In genomic region chr18:11995445-11996189, GRCh38 we compare ENCODE assay signal across 8 cellular contexts. TPM values are rescaled to one million over a fixed set of nuclear protein-coding genes. Genes with fewer than 3 reads are reported as not detected.
A peak's percentile ranks its signal among the peaks of the same experiment; 100 is the strongest.
DNase-seq lines count a peak whose midpoint lies in the region; ATAC-seq and TF ChIP-seq lines count a peak whose summit lies in the region.

No MANE protein-coding gene starts in this region.

- no peaks in the 10 kb centered on the region for H3K36me3 Mint-ChIP-seq in activated naive CD4-positive, alpha-beta T cell treated with anti-CD3 and anti-CD28 coated beads, Interleukin-2, amount 50 U/mL, for 72 hours

- ATAC-seq in activated naive CD4-positive, alpha-beta T cell treated with anti-CD3 and anti-CD28 coated beads, Interleukin-2, amount 50 U/mL, for 72 hours, result peak; percentile 83 to 87
- ATAC-seq in Right ventricle myocardium inferior (peak; percentile 85), HG03097 (IDR thresholded peaks at IDR 0.05; ENCODE audit: low FRiP score, unreplicated experiment) (no peak)

- in situ Hi-C loops in Caki2 (cut with HindIII; ENCODE audit: low pct_unique_long_range_greater_than_20kb, low sequenced_read_pairs), result no loop called here

- H3K27ac Mint-ChIP-seq in activated naive CD4-positive, alpha-beta T cell treated with anti-CD3 and anti-CD28 coated beads, Interleukin-2, amount 50 U/mL, for 72 hours, result peak overlapping the region; percentile 17 to 24

- DNase-seq in Caki2 (ENCODE audit: low read depth) (peak; percentile 85), GM20000 (ENCODE audit: low spot score) (peak; percentile 84), HuH-7.5 (ENCODE audit: low spot score) (peak; percentile 88), SIG-M5 treated with dmso at 0.1 percent for 504 hours (lab: John Stamatoyannopoulos, UW; ENCODE audit: unreplicated experiment) (peak; percentile 73), Right ventricle myocardium inferior (ENCODE audit: missing footprints) (peak; percentile 88), pons (ENCODE audit: low spot score) (peak; percentile 58)
- DNase-seq in activated naive CD4-positive, alpha-beta T cell treated with anti-CD3 and anti-CD28 coated beads, Interleukin-2, amount 50 U/mL, for 72 hours (ENCODE audit: low spot score in 2 of 2), result peak in 1 of 2 donors; percentile 48

- H3K9me3 Mint-ChIP-seq in activated naive CD4-positive, alpha-beta T cell treated with anti-CD3 and anti-CD28 coated beads, Interleukin-2, amount 50 U/mL, for 72 hours, result no peaks in the 10 kb centered on the region

- TF ChIP-seq CTCF in GM20000 (IDR thresholded peaks at IDR 0.05; ENCODE audit: extremely low read depth, missing control alignments), result peak; percentile 86

- intact Hi-C loops in Right ventricle myocardium inferior (cut with DNase I), result loop anchor here (1.0 to 5.0 kb wide), 2 partner anchors 57 to 263 kb away; no protein-coding TSS in a partner anchor

RNA-seq across cellular contexts. Expression of gene IMPA2, which starts 14.3 kb away (rescaled TPM):
- 339 and 379 TPM in 2 replicates for total RNA-seq in Caki2 (2014; rRNA removed; shearing (Covaris generic); ENCODE audit: low replicate concordance)
- 10 to 100 TPM; 21.9 to 36.5 TPM for total RNA-seq in activated naive CD4-positive, alpha-beta T cell treated with anti-CD3 and anti-CD28 coated beads, Interleukin-2, amount 50 U/mL, for 72 hours
- 82.8 TPM for total RNA-seq in Right ventricle myocardium inferior
